ENCODE assay signal across 26 cellular contexts in genomic region chr18:62894681-62895390, GRCh38.
"Had no signal": no experiment of that assay in that cellular context is flagged by ENCODE, and none has a peak within 500 bp of the region (broad histone marks: within the 10 kb centered on the region; RNA-seq: fewer than 3 reads in every experiment).

No MANE protein-coding gene starts in this region.

- H3K27ac Mint-ChIP-seq: activated T-cell treated with anti-CD3 and anti-CD28 coated beads, Interleukin-2, amount 50 U/mL, for 72 hours; stimulated activated naive CD8-positive, alpha-beta T cell treated with anti-CD3 and anti-CD28 coated beads, Interleukin-15, Interleukin-2, amounts not matched to agents 100 ng/mL and 50 ng/mL, for 24 hours had no signal

- H3K27me3 Mint-ChIP-seq: central memory CD8-positive, alpha-beta T cell; naive B cell; stimulated activated naive CD8-positive, alpha-beta T cell treated with anti-CD3 and anti-CD28 coated beads, Interleukin-15, Interleukin-2, amounts not matched to agents 100 ng/mL and 50 ng/mL, for 24 hours had no signal

- H3K4me1 ChIP-seq: left ventricle myocardium inferior, psoas muscle, suprapubic skin, vagina had no signal

- H3K9me3 Mint-ChIP-seq: activated T-cell treated with anti-CD3 and anti-CD28 coated beads, Interleukin-2, amount 50 U/mL, for 72 hours; central memory CD8-positive, alpha-beta T cell; naive B cell; neural crest cell; stimulated activated naive CD8-positive, alpha-beta T cell treated with anti-CD3 and anti-CD28 coated beads, Interleukin-15, Interleukin-2, amounts not matched to agents 100 ng/mL and 50 ng/mL, for 24 hours had no signal

- DNase-seq: activated CD4-positive, CD25-positive, alpha-beta regulatory T cell treated with anti-CD3 and anti-CD28 coated beads, Interleukin-2, amount 50 U/mL, for 72 hours; activated CD8-positive, alpha-beta memory T cell treated with anti-CD3 and anti-CD28 coated beads for 24 hours; activated CD8-positive, alpha-beta memory T cell treated with anti-CD3 and anti-CD28 coated beads, Interleukin-2, amount 50 U/mL, for 48 hours; activated effector memory CD4-positive, alpha-beta T cell treated with anti-CD3 and anti-CD28 coated beads, Interleukin-2, amount 50 U/mL, for 16 hours; activated naive CD4-positive, alpha-beta T cell treated with anti-CD3 and anti-CD28 coated beads, Interleukin-2, amount 50 U/mL, for 16 hours; activated T-cell treated with anti-CD3 and anti-CD28 coated beads, Interleukin-2, amount 50 U/mL, for 72 hours; aorta; foreskin melanocyte; glutamatergic neuron; kidney glomerular epithelial cell; left ventricle myocardium inferior; mucosa of descending colon; naive B cell; psoas muscle; right cardiac atrium; stimulated activated CD4-positive, alpha-beta T cell treated with anti-CD3 and anti-CD28 coated beads, Interleukin-2, amount 100 ng/mL, for 48 hours; T-helper 1 cell; T1000; trophoblast cell had no signal

- H3K9me3 ChIP-seq: left ventricle myocardium inferior, mucosa of descending colon, psoas muscle, suprapubic skin, vagina had no signal

- H3K36me3 ChIP-seq: vagina had no signal

- FAIRE-seq: endometrium had no signal

- H3K27me3 ChIP-seq: suprapubic skin, vagina had no signal

- H3K4me3 ChIP-seq: coronary artery, left ventricle myocardium inferior, mucosa of descending colon, psoas muscle, suprapubic skin, vagina had no signal

- H3K27ac ChIP-seq: coronary artery, left ventricle myocardium inferior, psoas muscle, suprapubic skin, vagina had no signal

- H3K4me1 Mint-ChIP-seq: central memory CD8-positive, alpha-beta T cell; naive B cell had no signal

- H3K4me3 Mint-ChIP-seq: activated T-cell treated with anti-CD3 and anti-CD28 coated beads, Interleukin-2, amount 50 U/mL, for 72 hours; central memory CD8-positive, alpha-beta T cell; naive B cell; neural crest cell; stimulated activated naive CD8-positive, alpha-beta T cell treated with anti-CD3 and anti-CD28 coated beads, Interleukin-15, Interleukin-2, amounts not matched to agents 100 ng/mL and 50 ng/mL, for 24 hours had no signal

- ATAC-seq: activated T-cell treated with anti-CD3 and anti-CD28 coated beads, Interleukin-2, amount 50 U/mL, for 72 hours; mucosa of descending colon; psoas muscle; right cardiac atrium had no signal
